1 cellular context compared by ENCODE assay signal in genomic region chr7:158494162-158494586, GRCh38.
TF ChIP-seq lines count a peak whose summit lies in the region.

No MANE protein-coding gene starts in this region.

TF ChIP-seq in GM23338, 12 proteins besides CTCF, POLR2A, EP300 and RAD21 (continued from another document):
- TF ChIP-seq ZNF114 (CRISPR knock-in tag; IDR thresholded peaks at IDR 0.05): no peak
- TF ChIP-seq POLR2AphosphoS5 (IDR thresholded peaks at IDR 0.05; ENCODE audit: low read depth): no peak
- no peak for TF ChIP-seq EZH2phosphoT487 (IDR thresholded peaks at IDR 0.05; ENCODE audit: unreplicated experiment)
- no peak for TF ChIP-seq ZNF462 (CRISPR knock-in tag; IDR thresholded peaks at IDR 0.05)
- TF ChIP-seq REST (IDR thresholded peaks at IDR 0.05; ENCODE audit: unreplicated experiment): no peak
- TF ChIP-seq ETS1 (IDR thresholded peaks at IDR 0.05): no peak
- TF ChIP-seq JUNB (IDR thresholded peaks at IDR 0.05; ENCODE audit: unreplicated experiment): no peak
